ENCODE assay signal across 8 cellular contexts in genomic region chr6:30396833-30397479, GRCh38. TPM values are rescaled to one million over a fixed set of nuclear protein-coding genes. Genes with fewer than 3 reads are reported as not detected.
DNase-seq lines count a peak whose midpoint lies in the region; ATAC-seq, FAIRE-seq and TF ChIP-seq lines count a peak whose summit lies in the region.

No MANE protein-coding gene starts in this region.

- H3K27ac Mint-ChIP-seq in activated naive CD4-positive, alpha-beta T cell treated with anti-CD3 and anti-CD28 coated beads, Interleukin-2, amount 50 U/mL, for 72 hours = no peak overlapping the region

- no peaks in the 10 kb centered on the region for H3K36me3 Mint-ChIP-seq in activated naive CD4-positive, alpha-beta T cell treated with anti-CD3 and anti-CD28 coated beads, Interleukin-2, amount 50 U/mL, for 72 hours

- H3K27me3 ChIP-seq in AG04450 (ENCODE audit: control insufficient read depth, insufficient read depth, low read length) = peaks cover 9% of the 10 kb centered on the region
- H3K27me3 ChIP-seq in MG63 = no peaks in the 10 kb centered on the region
- peaks cover 31% of the 10 kb centered on the region for H3K27me3 ChIP-seq in cardiac muscle cell

- peak; percentile 89 for TF ChIP-seq CTCF in AG04450 (IDR thresholded peaks at IDR 0.05; ENCODE audit: low read depth, low read length)
- TF ChIP-seq CTCF in cardiac muscle cell (IDR thresholded peaks at IDR 0.05; ENCODE audit: low read depth, low read length) = peak; percentile 93

- no peak overlapping the region for H3K27ac ChIP-seq in AG04450 (ENCODE audit: low read depth, low read length)
- no peak overlapping the region for H3K27ac ChIP-seq in cardiac muscle cell

- H3K9me3 Mint-ChIP-seq in activated naive CD4-positive, alpha-beta T cell treated with anti-CD3 and anti-CD28 coated beads, Interleukin-2, amount 50 U/mL, for 72 hours = no peaks in the 10 kb centered on the region

- no peak for FAIRE-seq in urothelium cell line (lab: Jason Lieb, UNC)

- CTCF ChIA-PET in AG04450 (lab: Charles Lee) = interaction anchor here (1.0 to 4.3 kb wide), 9 partner anchors 9 to 180 kb away, joined by 3 to 32 read pairs (median 7); no protein-coding TSS in a partner anchor

- no peaks in the 10 kb centered on the region for H3K9me3 ChIP-seq in AG04450 (ENCODE audit: control insufficient read depth, insufficient read depth, low read length)
- H3K9me3 ChIP-seq in MG63 = no peaks in the 10 kb centered on the region
- H3K9me3 ChIP-seq in cardiac muscle cell (ENCODE audit: low read depth) = no peaks in the 10 kb centered on the region

- peak; percentile 98 to 100 for ATAC-seq in activated naive CD4-positive, alpha-beta T cell treated with anti-CD3 and anti-CD28 coated beads, Interleukin-2, amount 50 U/mL, for 72 hours

- POLR2A ChIA-PET in AG04450 (lab: Yijun Ruan, JAX) = no interaction called here

- H3K36me3 ChIP-seq in MG63 (no peaks in the 10 kb centered on the region), cardiac muscle cell (no peaks in the 10 kb centered on the region)

- peak; percentile 24 for DNase-seq in AG04450 (ENCODE audit: low read depth, low spot score)
- DNase-seq in GM19240 (ENCODE audit: insufficient read length, low spot score) = peak; percentile 61
- peak; percentile 56 for DNase-seq in MG63
- peak; percentile 41 for DNase-seq in SKM-1 treated with dmso at 0.1 percent for 144 hours (lab: John Stamatoyannopoulos, UW; ENCODE audit: unreplicated experiment)
- DNase-seq in activated naive CD4-positive, alpha-beta T cell treated with anti-CD3 and anti-CD28 coated beads, Interleukin-2, amount 50 U/mL, for 72 hours (ENCODE audit: low spot score in 2 of 2) = peak; percentile 82 to 95
- peak; percentile 75 to 92 for DNase-seq in cardiac muscle cell (ENCODE audit: low read depth in 1 of 2, low spot score in 1 of 2)
- peak; percentile 95 for DNase-seq in posterior vena cava (ENCODE audit: low spot score)
- peak; percentile 88 for DNase-seq in urothelium cell line (ENCODE audit: low spot score)

- intact Hi-C loops in posterior vena cava (cut with DNase I) = no loop called here

- H3K4me1 ChIP-seq in cardiac muscle cell (ENCODE audit: low read depth) = no peaks in the 10 kb centered on the region

- H3K4me3 ChIP-seq in AG04450 (ENCODE audit: low read depth, low read length) (no peak overlapping the region), MG63 (no peak overlapping the region), cardiac muscle cell (no peak overlapping the region)

RNA-seq across cellular contexts. Expression of gene RPP21, which starts 52.0 kb away (rescaled TPM):
- 18.9 and 19.7 TPM in 2 replicates for polyA plus RNA-seq in AG04450 (2011; rRNA removed)
- 5.3 and 9.7 TPM in 2 replicates for polyA minus RNA-seq in AG04450 (2011; rRNA and poly(A)+ RNA removed)
- total RNA-seq in MG63 (2014; rRNA removed; shearing (Covaris generic); ENCODE audit: low replicate concordance) = 41.8 and 52.0 TPM in 2 replicates
- 10 to 100 TPM; 20.8 to 49.9 TPM for total RNA-seq in activated naive CD4-positive, alpha-beta T cell treated with anti-CD3 and anti-CD28 coated beads, Interleukin-2, amount 50 U/mL, for 72 hours
- total RNA-seq in cardiac muscle cell = 47.4 and 84.5 TPM in 2 replicates
- polyA plus RNA-seq in cardiac muscle cell = 62.6 and 65.5 TPM in 2 replicates
- 10 to 100 TPM; 27.9 to 30.0 TPM for total RNA-seq in posterior vena cava

Comparison
In these comparisons a context has a peak if more than half of its experiments do, and no peak if none do; other contexts are left out.
1. DNase-seq: peak in every context shown above with its lines; median percentile 95 in posterior vena cava; 88 in activated naive CD4-positive, alpha-beta T cell treated with anti-CD3 and anti-CD28 coated beads, Interleukin-2, amount 50 U/mL, for 72 hours; 88 in urothelium cell line; 84 in cardiac muscle cell; 61 in GM19240; 56 in MG63; 41 in SKM-1 treated with dmso at 0.1 percent for 144 hours; 24 in AG04450.